Comparison of ENCODE assay signal across 12 cellular contexts in genomic region chr9:71812385-71812784, GRCh38. TPM values are rescaled to one million over a fixed set of nuclear protein-coding genes. Genes with fewer than 3 reads are reported as not detected.
DNase-seq lines count a peak whose midpoint lies in the region; ATAC-seq and TF ChIP-seq lines count a peak whose summit lies in the region.
"Had no signal": no experiment of that assay in that cellular context is flagged by ENCODE, and none has a peak within 500 bp of the region (broad histone marks: within the 10 kb centered on the region; RNA-seq: fewer than 3 reads in every experiment).

No MANE protein-coding gene starts in this region.

- H3K27me3 ChIP-seq in psoas muscle (ENCODE audit: insufficient read depth in 3 of 3, low read length in 2 of 3): no peaks in the 10 kb centered on the region
- no peaks in the 10 kb centered on the region for H3K27me3 ChIP-seq in effector memory CD4-positive, alpha-beta T cell (replicated peaks; ENCODE audit: control insufficient read depth, insufficient read depth, low read length, poor library complexity, severe bottlenecking)
- H3K27me3 ChIP-seq: transverse colon had no signal

- DNase-seq in DMS 273 treated with DMSO at 0.1 percent for 48 hours (lab: John Stamatoyannopoulos, UW) (peak; percentile 95), UCSD-AML1 (lab: John Stamatoyannopoulos, UW; ENCODE audit: unreplicated experiment) (peak; percentile 12), globus pallidus (ENCODE audit: low spot score) (peak; percentile 88), psoas muscle (peak; percentile 56 to 79), HUDEP-2 (lab: John Stamatoyannopoulos, UW; ENCODE audit: unreplicated experiment in 76 of 76) (no peak)
- DNase-seq in activated CD4-positive, alpha-beta T cell treated with anti-CD3 and anti-CD28 coated beads, Interleukin-2, amount 50 U/mL, for 4 hours: no peak
- DNase-seq in effector memory CD4-positive, alpha-beta T cell: no peak
- DNase-seq: activated CD8-positive, alpha-beta memory T cell treated with anti-CD3 and anti-CD28 coated beads, Interleukin-2, amount 50 U/mL, for 48 hours; Karpas-422; natural killer cell; transverse colon had no signal

- TF ChIP-seq CTCF in psoas muscle (IDR thresholded peaks at IDR 0.05): no peak

- no peaks in the 10 kb centered on the region for H3K9me3 ChIP-seq in psoas muscle
- H3K9me3 ChIP-seq in effector memory CD4-positive, alpha-beta T cell (ENCODE audit: control insufficient read depth, low read length): no peaks in the 10 kb centered on the region
- H3K9me3 ChIP-seq: transverse colon had no signal

- H3K4me3 ChIP-seq in psoas muscle: no peak overlapping the region
- H3K4me3 ChIP-seq in effector memory CD4-positive, alpha-beta T cell (ENCODE audit: insufficient read depth, low read depth, low read length, poor library complexity, severe bottlenecking): no peak overlapping the region
- H3K4me3 ChIP-seq: transverse colon had no signal

- WGBS in psoas muscle, 3 donors: 23 to 45% (median 26%) methylated on average over 4 of the region's 4 CpGs

- peak; percentile 67 to 82 (median 78) for ATAC-seq in psoas muscle
- no peak for ATAC-seq in SK-N-SH treated with all-trans-retinoic acid at 6 μM for 48 hours
- ATAC-seq: natural killer cell had no signal

- H3K4me1 ChIP-seq in psoas muscle: peaks cover 4% of the 10 kb centered on the region
- no peaks in the 10 kb centered on the region for H3K4me1 ChIP-seq in effector memory CD4-positive, alpha-beta T cell (ENCODE audit: control insufficient read depth, insufficient read depth, low read length, poor library complexity, severe bottlenecking)

- no peaks in the 10 kb centered on the region for H3K36me3 ChIP-seq in psoas muscle (ENCODE audit: insufficient read depth in 1 of 2, low read depth in 1 of 2)
- H3K36me3 ChIP-seq in effector memory CD4-positive, alpha-beta T cell (ENCODE audit: control insufficient read depth, insufficient read depth, low read length): no peaks in the 10 kb centered on the region
- H3K36me3 ChIP-seq: transverse colon had no signal

- intact Hi-C loops in psoas muscle (cut with DNase I): loop anchor here (5.0 to 10.0 kb wide), 2 partner anchors 155 to 528 kb away; no protein-coding TSS in a partner anchor

- H3K27ac ChIP-seq in psoas muscle: no peak overlapping the region
- no peak overlapping the region for H3K27ac ChIP-seq in effector memory CD4-positive, alpha-beta T cell (ENCODE audit: insufficient read depth, low read length, poor library complexity, severe bottlenecking)
- H3K27ac ChIP-seq: transverse colon had no signal

TF ChIP-seq in SK-N-SH treated with all-trans-retinoic acid at 6 μM for 48 hours, 23 proteins besides CTCF, POLR2A, EP300 and RAD21:
- TF ChIP-seq ARNTL (CRISPR knock-in tag; IDR thresholded peaks at IDR 0.05; ENCODE audit: borderline replicate concordance, low read depth) (no peak), ISL1 (CRISPR knock-in tag; IDR thresholded peaks at IDR 0.05) (no peak), ZFP30 (CRISPR knock-in tag; IDR thresholded peaks at IDR 0.05) (no peak), RARB (CRISPR knock-in tag; IDR thresholded peaks at IDR 0.05) (no peak), ZC3H10 (CRISPR knock-in tag; IDR thresholded peaks at IDR 0.05) (no peak), TOX (CRISPR knock-in tag; IDR thresholded peaks at IDR 0.05; ENCODE audit: borderline replicate concordance) (no peak), CSDC2 (CRISPR knock-in tag; IDR thresholded peaks at IDR 0.05) (no peak), BACH2 (CRISPR knock-in tag; IDR thresholded peaks at IDR 0.05; ENCODE audit: borderline replicate concordance) (no peak), ZNF70 (CRISPR knock-in tag; IDR thresholded peaks at IDR 0.05) (no peak)
- TF ChIP-seq, protein P1, sequence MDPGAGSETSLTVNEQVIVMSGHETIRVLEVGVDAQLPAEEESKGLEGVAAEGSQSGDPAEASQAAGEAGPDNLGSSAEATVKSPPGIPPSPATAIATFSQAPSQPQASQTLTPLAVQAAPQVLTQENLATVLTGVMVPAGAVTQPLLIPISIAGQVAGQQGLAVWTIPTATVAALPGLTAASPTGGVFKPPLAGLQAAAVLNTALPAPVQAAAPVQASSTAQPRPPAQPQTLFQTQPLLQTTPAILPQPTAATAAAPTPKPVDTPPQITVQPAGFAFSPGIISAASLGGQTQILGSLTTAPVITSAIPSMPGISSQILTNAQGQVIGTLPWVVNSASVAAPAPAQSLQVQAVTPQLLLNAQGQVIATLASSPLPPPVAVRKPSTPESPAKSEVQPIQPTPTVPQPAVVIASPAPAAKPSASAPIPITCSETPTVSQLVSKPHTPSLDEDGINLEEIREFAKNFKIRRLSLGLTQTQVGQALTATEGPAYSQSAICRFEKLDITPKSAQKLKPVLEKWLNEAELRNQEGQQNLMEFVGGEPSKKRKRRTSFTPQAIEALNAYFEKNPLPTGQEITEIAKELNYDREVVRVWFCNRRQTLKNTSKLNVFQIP (CRISPR knock-in tag; IDR thresholded peaks at IDR 0.05; ENCODE audit: borderline replicate concordance, low read depth): no peak

RNA-seq across cellular contexts. Expression of gene CEMIP2, which starts 44.1 kb away (rescaled TPM):
- total RNA-seq in psoas muscle: 10 to 100 TPM in 3 of 4 donors, 1 to 10 TPM in 1; 9.6 to 20.3 (median 16.2) TPM
- polyA plus RNA-seq in psoas muscle: 1 to 10 TPM; 5.9 to 7.6 (median 6.9) TPM

Comparison
In these comparisons a context has a peak if more than half of its experiments do, and no peak if none do; other contexts are left out.
1. DNase-seq: peak in DMS 273 treated with DMSO at 0.1 percent for 48 hours (single experiment), UCSD-AML1 (single experiment), globus pallidus (single experiment) and psoas muscle (2 of 2); none in activated CD4-positive, alpha-beta T cell treated with anti-CD3 and anti-CD28 coated beads, Interleukin-2, amount 50 U/mL, for 4 hours (0 of 2), effector memory CD4-positive, alpha-beta T cell (0 of 3) and HUDEP-2 (0 of 76).